14 cellular contexts compared by ENCODE assay signal in genomic region chr3:102193255-102193654, GRCh38.
"Had no signal": no experiment of that assay in that cellular context is flagged by ENCODE, and none has a peak within 500 bp of the region (broad histone marks: within the 10 kb centered on the region; RNA-seq: fewer than 3 reads in every experiment).

No MANE protein-coding gene starts in this region.

- H3K4me3 Mint-ChIP-seq: activated CD4-positive, alpha-beta memory T cell treated with anti-CD3 and anti-CD28 coated beads, Interleukin-2, amount 10 ng/mL, durations not matched to agents 7 days and 5 days; activated naive CD8-positive, alpha-beta T cell treated with anti-CD3 and anti-CD28 coated beads, Interleukin-2, amount 10 ng/mL, durations not matched to agents 7 days and 5 days; naive thymus-derived CD4-positive, alpha-beta T cell had no signal

- H3K4me3 ChIP-seq: cardiac muscle cell, gastroesophageal sphincter, right atrium auricular region, skin epidermis, tibial nerve had no signal

- H3K9me3 Mint-ChIP-seq: activated CD4-positive, alpha-beta memory T cell treated with anti-CD3 and anti-CD28 coated beads, Interleukin-2, amount 10 ng/mL, durations not matched to agents 7 days and 5 days; activated naive CD8-positive, alpha-beta T cell treated with anti-CD3 and anti-CD28 coated beads, Interleukin-2, amount 10 ng/mL, durations not matched to agents 7 days and 5 days had no signal

- H3K27me3 Mint-ChIP-seq: activated CD4-positive, alpha-beta memory T cell treated with anti-CD3 and anti-CD28 coated beads, Interleukin-2, amount 10 ng/mL, durations not matched to agents 7 days and 5 days; activated naive CD8-positive, alpha-beta T cell treated with anti-CD3 and anti-CD28 coated beads, Interleukin-2, amount 10 ng/mL, durations not matched to agents 7 days and 5 days; naive thymus-derived CD4-positive, alpha-beta T cell had no signal

- DNase-seq: activated CD4-positive, alpha-beta memory T cell treated with anti-CD3 and anti-CD28 coated beads, Interleukin-2, amount 10 ng/mL, durations not matched to agents 7 days and 5 days; activated gamma-delta T cell treated with Interleukin-2 at 50 U/mL for 16 hours; activated naive CD8-positive, alpha-beta T cell treated with anti-CD3 and anti-CD28 coated beads, Interleukin-2, amount 10 ng/mL, durations not matched to agents 7 days and 5 days; activated T-cell treated with anti-CD3 and anti-CD28 coated beads, Interleukin-2, amount 50 U/mL, for 48 hours; aorta; kidney glomerular epithelial cell; naive thymus-derived CD4-positive, alpha-beta T cell; posterior cingulate gyrus; T-helper 9 cell had no signal

- ATAC-seq: gastroesophageal sphincter; naive thymus-derived CD4-positive, alpha-beta T cell had no signal

- H3K36me3 Mint-ChIP-seq: naive thymus-derived CD4-positive, alpha-beta T cell had no signal

- H3K27ac Mint-ChIP-seq: activated CD4-positive, alpha-beta memory T cell treated with anti-CD3 and anti-CD28 coated beads, Interleukin-2, amount 10 ng/mL, durations not matched to agents 7 days and 5 days; activated naive CD8-positive, alpha-beta T cell treated with anti-CD3 and anti-CD28 coated beads, Interleukin-2, amount 10 ng/mL, durations not matched to agents 7 days and 5 days had no signal
